18 cellular contexts compared by ENCODE assay signal in genomic region chr12:79567164-79567563, GRCh38.
DNase-seq lines count a peak whose midpoint lies in the region; ATAC-seq and TF ChIP-seq lines count a peak whose summit lies in the region.
"Had no signal": no experiment of that assay in that cellular context is flagged by ENCODE, and none has a peak within 500 bp of the region (broad histone marks: within the 10 kb centered on the region; RNA-seq: fewer than 3 reads in every experiment).

No MANE protein-coding gene starts in this region.

- peak overlapping the region; percentile 35 for H3K27ac Mint-ChIP-seq in mesothelial cell of epicardium
- H3K27ac Mint-ChIP-seq: activated CD8-positive, alpha-beta T cell treated with anti-CD3 and anti-CD28 coated beads, Interleukin-2, amount 10 ng/mL, durations not matched to agents 7 days and 5 days; activated naive CD8-positive, alpha-beta T cell treated with anti-CD3 and anti-CD28 coated beads for 36 hours; GM23338; stimulated activated naive CD8-positive, alpha-beta T cell treated with anti-CD3 and anti-CD28 coated beads, Interleukin-15, Interleukin-2, amounts not matched to agents 100 ng/mL and 50 ng/mL, for 24 hours had no signal

- WGBS in urinary bladder: 88% methylated on average over 1 of the region's 1 CpG

- peaks cover 12% of the 10 kb centered on the region for H3K4me1 Mint-ChIP-seq in mesothelial cell of epicardium
- H3K4me1 Mint-ChIP-seq: activated naive CD8-positive, alpha-beta T cell treated with anti-CD3 and anti-CD28 coated beads for 36 hours; central memory CD8-positive, alpha-beta T cell; GM23338 had no signal

- ATAC-seq in RWPE2 (ENCODE audit: low read depth) (no peak), GM19455 (IDR thresholded peaks at IDR 0.05; ENCODE audit: unreplicated experiment) (no peak), GM21723 (IDR thresholded peaks at IDR 0.05; ENCODE audit: unreplicated experiment) (no peak)
- ATAC-seq: activated CD8-positive, alpha-beta T cell treated with anti-CD3 and anti-CD28 coated beads, Interleukin-2, amount 10 ng/mL, durations not matched to agents 7 days and 5 days; GM23338; SK-N-SH treated with all-trans-retinoic acid at 6 μM for 48 hours had no signal

- peaks cover 18% of the 10 kb centered on the region for H3K4me1 ChIP-seq in RWPE2 (ENCODE audit: insufficient read depth, poor library complexity, severe bottlenecking)
- no peaks in the 10 kb centered on the region for H3K4me1 ChIP-seq in urinary bladder (ENCODE audit: insufficient read depth)
- H3K4me1 ChIP-seq: tibial nerve had no signal

- H3K27me3 ChIP-seq in RWPE2 (ENCODE audit: insufficient read depth, poor library complexity, severe bottlenecking): no peaks in the 10 kb centered on the region
- H3K27me3 ChIP-seq: tibial nerve had no signal

- peaks cover 20% of the 10 kb centered on the region for H3K9me3 Mint-ChIP-seq in mesothelial cell of epicardium
- H3K9me3 Mint-ChIP-seq: central memory CD8-positive, alpha-beta T cell; stimulated activated naive CD8-positive, alpha-beta T cell treated with anti-CD3 and anti-CD28 coated beads, Interleukin-15, Interleukin-2, amounts not matched to agents 100 ng/mL and 50 ng/mL, for 24 hours had no signal

- H3K4me3 Mint-ChIP-seq in mesothelial cell of epicardium: no peak overlapping the region
- H3K4me3 Mint-ChIP-seq: activated CD8-positive, alpha-beta T cell treated with anti-CD3 and anti-CD28 coated beads, Interleukin-2, amount 10 ng/mL, durations not matched to agents 7 days and 5 days; activated naive CD8-positive, alpha-beta T cell treated with anti-CD3 and anti-CD28 coated beads for 36 hours; central memory CD8-positive, alpha-beta T cell; GM23338; stimulated activated naive CD8-positive, alpha-beta T cell treated with anti-CD3 and anti-CD28 coated beads, Interleukin-15, Interleukin-2, amounts not matched to agents 100 ng/mL and 50 ng/mL, for 24 hours had no signal

- H3K4me3 ChIP-seq in RWPE2 (ENCODE audit: severe bottlenecking) (no peak overlapping the region), urinary bladder (ENCODE audit: low read depth, low read length) (no peak overlapping the region)
- H3K4me3 ChIP-seq: GM23338, tibial nerve had no signal

- H3K36me3 ChIP-seq in RWPE2 (ENCODE audit: low read depth) (peaks cover 28% of the 10 kb centered on the region; the same call in 1 of the 2 replicates), urinary bladder (ENCODE audit: insufficient read depth) (no peaks in the 10 kb centered on the region)

- peaks cover 42% of the 10 kb centered on the region for H3K36me3 Mint-ChIP-seq in mesothelial cell of epicardium

- no peak for DNase-seq in RWPE2 (ENCODE audit: low spot score)
- DNase-seq in epithelial cell of prostate (ENCODE audit: low read depth, low spot score): no peak
- no peak for DNase-seq in mesothelial cell of epicardium (ENCODE audit: low spot score in 2 of 2, unreplicated experiment in 2 of 2)
- DNase-seq in DMS 273 treated with DMSO at 0.1 percent for 48 hours (lab: John Stamatoyannopoulos, UW): no peak
- DNase-seq: activated CD8-positive, alpha-beta T cell treated with anti-CD3 and anti-CD28 coated beads, Interleukin-2, amount 10 ng/mL, durations not matched to agents 7 days and 5 days; activated naive CD8-positive, alpha-beta T cell treated with anti-CD3 and anti-CD28 coated beads for 36 hours; glutamatergic neuron; NCI-H146; occipital lobe; T-helper 2 cell had no signal

- H3K27me3 Mint-ChIP-seq in mesothelial cell of epicardium (ENCODE audit: low read depth): no peaks in the 10 kb centered on the region
- H3K27me3 Mint-ChIP-seq: activated naive CD8-positive, alpha-beta T cell treated with anti-CD3 and anti-CD28 coated beads for 36 hours; central memory CD8-positive, alpha-beta T cell; stimulated activated naive CD8-positive, alpha-beta T cell treated with anti-CD3 and anti-CD28 coated beads, Interleukin-15, Interleukin-2, amounts not matched to agents 100 ng/mL and 50 ng/mL, for 24 hours had no signal

- TF ChIP-seq CTCF in RWPE2 (IDR thresholded peaks at IDR 0.05; ENCODE audit: poor library complexity, severe bottlenecking) (no peak), mesothelial cell of epicardium (IDR thresholded peaks at IDR 0.05; ENCODE audit: unreplicated experiment) (no peak)

- H3K9me3 ChIP-seq in RWPE2 (ENCODE audit: severe bottlenecking): no peaks in the 10 kb centered on the region

- H3K27ac ChIP-seq in RWPE2 (ENCODE audit: poor library complexity, severe bottlenecking): peak overlapping the region; percentile 76
- H3K27ac ChIP-seq in epithelial cell of prostate: peak overlapping the region; percentile 72
- H3K27ac ChIP-seq in urinary bladder (ENCODE audit: low read depth): peak overlapping the region; percentile 29
